Comparison of ENCODE assay signal across 12 cellular contexts in genomic region chr4:3452376-3452775, GRCh38. TPM values are rescaled to one million over a fixed set of nuclear protein-coding genes. Genes with fewer than 3 reads are reported as not detected.
DNase-seq lines count a peak whose midpoint lies in the region; ATAC-seq, FAIRE-seq and TF ChIP-seq lines count a peak whose summit lies in the region.
"Had no signal": no experiment of that assay in that cellular context is flagged by ENCODE, and none has a peak within 500 bp of the region (broad histone marks: within the 10 kb centered on the region; RNA-seq: fewer than 3 reads in every experiment).

No MANE protein-coding gene starts in this region.

- FAIRE-seq in endothelial cell of umbilical vein (lab: Jason Lieb, UNC) = peak; percentile 47

- H3K27me3 ChIP-seq in endothelial cell of umbilical vein (ENCODE audit: control insufficient read depth in 2 of 2, insufficient read depth in 2 of 2, low read length in 2 of 2) (peaks cover 0 to 2% of the 10 kb centered on the region in 2 experiments), psoas muscle (ENCODE audit: insufficient read depth in 3 of 3, low read length in 2 of 3) (no peaks in the 10 kb centered on the region)
- H3K27me3 ChIP-seq: SJSA1, tibial nerve had no signal

- H3K9me1 ChIP-seq in endothelial cell of umbilical vein (replicated peaks; ENCODE audit: control insufficient read depth, extremely low read depth, insufficient read depth, low read length) = no peaks in the 10 kb centered on the region

- ATAC-seq in psoas muscle (peak in 3 of 4 donors; percentile 63 to 73 (median 72)), GM21381 (IDR thresholded peaks at IDR 0.05; ENCODE audit: unreplicated experiment) (no peak)

- H3K79me2 ChIP-seq in OCI-LY7 (ENCODE audit: insufficient read depth, low read depth, low read length) = no peaks in the 10 kb centered on the region
- no peaks in the 10 kb centered on the region for H3K79me2 ChIP-seq in endothelial cell of umbilical vein (ENCODE audit: control insufficient read depth, insufficient read depth, low read length)

- no peak overlapping the region for H3K27ac ChIP-seq in OCI-LY7 (ENCODE audit: low read depth, low read length, poor library complexity, severe bottlenecking)
- H3K27ac ChIP-seq in endothelial cell of umbilical vein (ENCODE audit: insufficient read depth, low read depth, low read length) = no peak overlapping the region
- no peak overlapping the region for H3K27ac ChIP-seq in psoas muscle
- H3K27ac ChIP-seq: SJSA1, tibial nerve had no signal

- H3K36me3 ChIP-seq in OCI-LY7 (ENCODE audit: insufficient read depth, low read length) = no peaks in the 10 kb centered on the region
- no peaks in the 10 kb centered on the region for H3K36me3 ChIP-seq in endothelial cell of umbilical vein (ENCODE audit: control insufficient read depth in 2 of 2, extremely low read depth in 1 of 2, insufficient read depth in 2 of 2, low read length in 2 of 2)
- H3K36me3 ChIP-seq in psoas muscle (ENCODE audit: insufficient read depth in 1 of 2, low read depth in 1 of 2) = no peaks in the 10 kb centered on the region
- H3K36me3 ChIP-seq: SJSA1, tibial nerve had no signal

- H3K9me2 ChIP-seq in OCI-LY7 (ENCODE audit: insufficient read depth, low read length) = no peaks in the 10 kb centered on the region

- BruUV-seq in OCI-LY7 (replicated peaks; lab: Mats Ljungman, UMichigan) (no TSS peak), endothelial cell of umbilical vein (replicated peaks; lab: Mats Ljungman, UMichigan) (no TSS peak)

- no peaks in the 10 kb centered on the region for H3K4me1 ChIP-seq in OCI-LY7 (ENCODE audit: insufficient read depth, low read length, poor library complexity, severe bottlenecking)
- peaks cover 4% of the 10 kb centered on the region for H3K4me1 ChIP-seq in endothelial cell of umbilical vein (ENCODE audit: control insufficient read depth, extremely low read depth, insufficient read depth, low read length)
- no peaks in the 10 kb centered on the region for H3K4me1 ChIP-seq in psoas muscle

- H3K4me3 ChIP-seq in OCI-LY7 (ENCODE audit: low read depth, low read length, poor library complexity, severe bottlenecking) (no peak overlapping the region), endothelial cell of umbilical vein (replicated peaks in 1 of 3; ENCODE audit: insufficient read depth in 1 of 3, low read depth in 1 of 3, low read length in 3 of 3) (no peak overlapping the region), psoas muscle (no peak overlapping the region)
- H3K4me3 ChIP-seq: SJSA1, tibial nerve had no signal

- no peak overlapping the region for H3K9ac ChIP-seq in endothelial cell of umbilical vein (replicated peaks; ENCODE audit: extremely low read depth, insufficient read depth, low read length)

- dilution Hi-C loops in endothelial cell of umbilical vein (cut with MboI; ENCODE audit: extremely low pct_ligation_motif_present, low sequenced_read_pairs) = no loop called here

- H3K9me3 ChIP-seq in OCI-LY7 (ENCODE audit: low read length) (no peaks in the 10 kb centered on the region), endothelial cell of umbilical vein (replicated peaks; ENCODE audit: control insufficient read depth, insufficient read depth, low read length) (no peaks in the 10 kb centered on the region), psoas muscle (peaks cover 8% of the 10 kb centered on the region)
- H3K9me3 ChIP-seq: SJSA1 had no signal

- CTCF ChIA-PET in OCI-LY7 (lab: Charles Lee; ENCODE audit: unreplicated experiment) (no interaction called here), endothelial cell of umbilical vein (lab: Charles Lee) (interaction anchor here (0.8 to 2.0 kb wide), 14 partner anchors 9 to 490 kb away, joined by 3 to 13 read pairs (median 4); partner anchors contain the start of gene HGFAC)

- WGBS in psoas muscle, 3 donors = 79 to 86% (median 82%) methylated on average over 7 of the region's 7 CpGs

- TF ChIP-seq CTCF in OCI-LY7 (conservative IDR thresholded peaks at IDR 0.05; ENCODE audit: low read length) (peak; percentile 32; the same call in 1 of the 2 replicates), endothelial cell of umbilical vein (IDR thresholded peaks at IDR 0.05; ENCODE audit: extremely low read depth in 1 of 2, insufficient read depth in 1 of 2, low read depth in 1 of 2, low read length in 2 of 2) (peak; percentile 38 to 59), psoas muscle (IDR thresholded peaks at IDR 0.05) (peak; percentile 11)

- intact Hi-C loops in OCI-LY7 (cut with micrococcal nuclease; ENCODE audit: unreplicated experiment) = no loop called here
- intact Hi-C loops in endothelial cell of umbilical vein (cut with micrococcal nuclease) = no loop called here
- intact Hi-C loops in psoas muscle (cut with DNase I) = no loop called here

- DNase-seq in DMS 273 (lab: John Stamatoyannopoulos, UW; ENCODE audit: unreplicated experiment) (peak; percentile 19), DMS 273 treated with DMSO at 0.1 percent for 48 hours (lab: John Stamatoyannopoulos, UW) (no peak), OCI-LY7 (ENCODE audit: low spot score) (no peak), endothelial cell of umbilical vein (ENCODE audit: low read depth, low spot score) (no peak), psoas muscle (peak; percentile 12 to 52), NCI-H526 treated with DMSO at 0.1 percent for 48 hours (lab: John Stamatoyannopoulos, UW) (no peak), NCI-H2196 treated with DMSO at 0.1 percent for 48 hours (lab: John Stamatoyannopoulos, UW; ENCODE audit: unreplicated experiment) (no peak)
- DNase-seq: 8988T, NCI-H1694 treated with DMSO at 0.1 percent for 48 hours had no signal

- H4K20me1 ChIP-seq in OCI-LY7 (ENCODE audit: insufficient read depth, low read length) = no peaks in the 10 kb centered on the region
- H4K20me1 ChIP-seq in endothelial cell of umbilical vein (replicated peaks; ENCODE audit: control insufficient read depth, extremely low read depth, insufficient read depth, low read length) = no peaks in the 10 kb centered on the region

- H2AFZ ChIP-seq in OCI-LY7 (ENCODE audit: low read length) = no peak overlapping the region
- peak overlapping the region; percentile 47 for H2AFZ ChIP-seq in endothelial cell of umbilical vein (ENCODE audit: low read depth, low read length)

- TF ChIP-seq POLR2A in endothelial cell of umbilical vein (IDR thresholded peaks at IDR 0.05; ENCODE audit: low read depth, low read length) = no peak

- H3K4me2 ChIP-seq in OCI-LY7 (ENCODE audit: low read length) = no peak overlapping the region
- H3K4me2 ChIP-seq in endothelial cell of umbilical vein (ENCODE audit: insufficient read depth, low read length) = no peak overlapping the region

- POLR2A ChIA-PET in OCI-LY7 (lab: Charles Lee) = no interaction called here
- POLR2A ChIA-PET in endothelial cell of umbilical vein (lab: Charles Lee) = no interaction called here

TF ChIP-seq in endothelial cell of umbilical vein, 7 proteins besides CTCF, POLR2A, EP300 and RAD21:
- TF ChIP-seq JUN (IDR thresholded peaks at IDR 0.05; ENCODE audit: borderline replicate concordance, insufficient read depth, insufficient read length, low read depth) (no peak), POLR2AphosphoS5 (IDR thresholded peaks at IDR 0.05; ENCODE audit: insufficient read depth, low read depth, low read length) (no peak), MAX (IDR thresholded peaks at IDR 0.05; ENCODE audit: insufficient read depth, insufficient read length) (no peak), FOS (IDR thresholded peaks at IDR 0.05; ENCODE audit: borderline replicate concordance, insufficient read depth, low read length) (no peak), EZH2 (IDR thresholded peaks at IDR 0.05; ENCODE audit: borderline replicate concordance, low read depth, low read length, severe bottlenecking) (no peak), MYC (IDR thresholded peaks at IDR 0.05; ENCODE audit: low read depth, low read length) (no peak), GATA2 (IDR thresholded peaks at IDR 0.05; ENCODE audit: insufficient read depth, insufficient read length, low read depth, low read length) (no peak)

RNA-seq across cellular contexts. Expression of gene HGFAC, which starts 10.6 kb away (rescaled TPM):
- total RNA-seq in OCI-LY7 (2014; rRNA removed; shearing (Covaris generic)) = not detected in 2 replicates
- total RNA-seq in OCI-LY7 (2022) (not detected in 2 replicates), endothelial cell of umbilical vein (0.42 and 0.49 TPM in 2 replicates), psoas muscle (1 to 10 TPM in 1 of 4 donors, under 1 TPM in 2, not detected in 1; 0.32 to 1.2 (median 0.46) TPM)
- polyA plus RNA-seq in endothelial cell of umbilical vein (0.24 and 0.36 TPM in 2 replicates), psoas muscle (under 1 TPM; 0.09 to 0.63 (median 0.26) TPM)
- polyA plus RNA-seq in endothelial cell of umbilical vein (2011; cell fraction: cytosol; rRNA removed) = 0.07 TPM in 1 of 2 replicates, not detected in the other
- polyA plus RNA-seq in endothelial cell of umbilical vein (2011; cell fraction: nucleus; rRNA removed) = 2.2 and 2.6 TPM in 2 replicates
- 0.35 TPM in 1 of 2 replicates, not detected in the other for polyA plus RNA-seq in endothelial cell of umbilical vein (2012)
- polyA minus RNA-seq in endothelial cell of umbilical vein = 0.56 TPM in 1 of 2 replicates, not detected in the other
- not detected for polyA minus RNA-seq in endothelial cell of umbilical vein (2011; cell fraction: cytosol; rRNA and poly(A)+ RNA removed)
- polyA minus RNA-seq in endothelial cell of umbilical vein (2011; cell fraction: nucleus; rRNA and poly(A)+ RNA removed) = 0.43 and 0.63 TPM in 2 replicates
- total RNA-seq: tibial nerve had no signal

RNA-seq across cellular contexts. Expression of gene DOK7, which starts 10.7 kb away (rescaled TPM):
- not detected in 2 replicates for total RNA-seq in OCI-LY7 (2014; rRNA removed; shearing (Covaris generic))
- total RNA-seq in OCI-LY7 (2022) (1.3 and 1.5 TPM in 2 replicates), endothelial cell of umbilical vein (not detected in 2 replicates), psoas muscle (10 to 100 TPM in 3 of 4 donors, 1 to 10 TPM in 1; 3.4 to 48.6 (median 34.5) TPM)
- polyA plus RNA-seq in endothelial cell of umbilical vein (not detected in 2 replicates), psoas muscle (10 to 100 TPM; 11.7 to 26.3 (median 17.3) TPM)
- not detected in 2 replicates for polyA plus RNA-seq in endothelial cell of umbilical vein (2011; cell fraction: cytosol; rRNA removed)
- polyA plus RNA-seq in endothelial cell of umbilical vein (2011; cell fraction: nucleus; rRNA removed) = 0.07 TPM in 1 of 2 replicates, not detected in the other
- not detected in 2 replicates for polyA plus RNA-seq in endothelial cell of umbilical vein (2012)
- 0.19 TPM in 1 of 2 replicates, not detected in the other for polyA minus RNA-seq in endothelial cell of umbilical vein
- not detected for polyA minus RNA-seq in endothelial cell of umbilical vein (2011; cell fraction: cytosol; rRNA and poly(A)+ RNA removed)
- not detected in 2 replicates for polyA minus RNA-seq in endothelial cell of umbilical vein (2011; cell fraction: nucleus; rRNA and poly(A)+ RNA removed)

Comparison
In these comparisons a context has a peak if more than half of its experiments do, and no peak if none do; other contexts are left out.
1. DNase-seq: peak in DMS 273 (single experiment) and psoas muscle (2 of 2); none in DMS 273 treated with DMSO at 0.1 percent for 48 hours (single experiment), OCI-LY7 (single experiment), endothelial cell of umbilical vein (single experiment), NCI-H526 treated with DMSO at 0.1 percent for 48 hours (single experiment) and NCI-H2196 treated with DMSO at 0.1 percent for 48 hours (single experiment).
2. Peak in every context shown above with its lines, with median percentiles within 50 percentile points of each other: CTCF ChIP-seq.